Comparison of ENCODE assay signal across 30 cellular contexts in the genomic region with DNA sequence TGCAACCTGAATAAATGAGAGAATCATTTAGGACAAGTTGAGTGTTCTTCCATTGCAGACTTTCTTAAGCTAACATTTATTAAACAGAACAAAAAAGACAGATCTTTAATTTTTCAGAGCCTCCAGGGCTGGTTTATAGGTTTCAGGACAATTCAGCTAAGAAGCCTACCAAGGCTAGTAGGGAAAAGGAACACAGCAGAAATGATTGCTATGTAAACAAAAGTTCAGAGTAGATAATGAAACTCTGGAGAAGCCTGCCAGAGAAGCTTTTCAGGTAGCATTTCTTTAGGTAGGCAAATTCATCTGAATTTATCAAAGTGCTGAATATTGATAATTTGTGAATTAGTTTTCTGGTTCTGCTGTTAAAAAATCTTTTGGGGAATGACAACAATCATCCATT.
"Had no signal": no experiment of that assay in that cellular context is flagged by ENCODE, and none has a peak within 500 bp of the region (broad histone marks: within the 10 kb centered on the region; RNA-seq: fewer than 3 reads in every experiment).

No MANE protein-coding gene starts in this region.

- DNase-seq: activated B cell treated with CpG ODN at 0.5 μM for 24 hours; activated CD4-positive, alpha-beta memory T cell treated with anti-CD3 and anti-CD28 coated beads for 36 hours; activated CD4-positive, alpha-beta T cell treated with anti-CD3 and anti-CD28 coated beads for 36 hours; activated CD4-positive, alpha-beta T cell treated with anti-CD3 and anti-CD28 coated beads, Interleukin-2, amount 10 ng/mL, durations not matched to agents 24 days and 14 days; activated CD8-positive, alpha-beta memory T cell treated with anti-CD3 and anti-CD28 coated beads, Interleukin-2, amount 10 ng/mL, durations not matched to agents 7 days and 5 days; activated CD8-positive, alpha-beta memory T cell treated with anti-CD3 and anti-CD28 coated beads, Interleukin-2, amount 50 U/mL, for 4 hours; activated CD8-positive, alpha-beta T cell treated with anti-CD3 and anti-CD28 coated beads, Interleukin-2, amount 10 ng/mL, durations not matched to agents 7 days and 5 days; activated effector memory CD4-positive, alpha-beta T cell treated with anti-CD3 and anti-CD28 coated beads, Interleukin-2, amount 50 U/mL, for 16 hours; activated naive CD4-positive, alpha-beta T cell treated with anti-CD3 and anti-CD28 coated beads for 36 hours; activated naive CD8-positive, alpha-beta T cell treated with anti-CD3 and anti-CD28 coated beads for 36 hours; activated naive CD8-positive, alpha-beta T cell treated with anti-CD3 and anti-CD28 coated beads, Interleukin-2, amount 50 U/mL, for 24 hours; activated T-cell treated with anti-CD3 and anti-CD28 coated beads, Interleukin-2, amount 50 U/mL, for 1 hour; activated T-cell treated with anti-CD3 and anti-CD28 coated beads, Interleukin-2, amount 50 U/mL, for 48 hours; adrenal gland; amygdala; aorta; body of pancreas; caudate nucleus; cortex of kidney; effector CD8-positive, alpha-beta T cell; esophagus squamous epithelium; foreskin melanocyte; T-helper 1 cell; T-helper 17 cell; T1000; WERI-Rb-1 had no signal

- FAIRE-seq: endothelial cell of umbilical vein had no signal

- H3K4me1 ChIP-seq: adrenal gland, body of pancreas, esophagus squamous epithelium had no signal

- H3K27ac ChIP-seq: adrenal gland, body of pancreas, epithelial cell of prostate, esophagus squamous epithelium, gastroesophageal sphincter, WERI-Rb-1 had no signal

- H3K27me3 ChIP-seq: body of pancreas, esophagus squamous epithelium, gastroesophageal sphincter had no signal

- H3K36me3 ChIP-seq: adrenal gland, esophagus squamous epithelium, gastroesophageal sphincter, WERI-Rb-1 had no signal

- ATAC-seq: activated CD4-positive, alpha-beta T cell treated with anti-CD3 and anti-CD28 coated beads for 36 hours; activated CD4-positive, CD25-positive, alpha-beta regulatory T cell treated with anti-CD3 and anti-CD28 coated beads, Interleukin-2, amount 50 U/mL, for 24 hours; activated CD8-positive, alpha-beta memory T cell treated with anti-CD3 and anti-CD28 coated beads, Interleukin-2, amount 10 ng/mL, durations not matched to agents 7 days and 5 days; activated CD8-positive, alpha-beta T cell treated with anti-CD3 and anti-CD28 coated beads, Interleukin-2, amount 10 ng/mL, durations not matched to agents 7 days and 5 days; activated naive CD8-positive, alpha-beta T cell treated with anti-CD3 and anti-CD28 coated beads, Interleukin-2, amount 50 U/mL, for 24 hours; body of pancreas; gastroesophageal sphincter; T-helper 17 cell had no signal

- H3K9me3 ChIP-seq: adrenal gland, body of pancreas, esophagus squamous epithelium, gastroesophageal sphincter had no signal

- H3K4me3 ChIP-seq: adrenal gland, body of pancreas, esophagus squamous epithelium, gastroesophageal sphincter had no signal
